1 cellular context compared by ENCODE assay signal in the genomic region with DNA sequence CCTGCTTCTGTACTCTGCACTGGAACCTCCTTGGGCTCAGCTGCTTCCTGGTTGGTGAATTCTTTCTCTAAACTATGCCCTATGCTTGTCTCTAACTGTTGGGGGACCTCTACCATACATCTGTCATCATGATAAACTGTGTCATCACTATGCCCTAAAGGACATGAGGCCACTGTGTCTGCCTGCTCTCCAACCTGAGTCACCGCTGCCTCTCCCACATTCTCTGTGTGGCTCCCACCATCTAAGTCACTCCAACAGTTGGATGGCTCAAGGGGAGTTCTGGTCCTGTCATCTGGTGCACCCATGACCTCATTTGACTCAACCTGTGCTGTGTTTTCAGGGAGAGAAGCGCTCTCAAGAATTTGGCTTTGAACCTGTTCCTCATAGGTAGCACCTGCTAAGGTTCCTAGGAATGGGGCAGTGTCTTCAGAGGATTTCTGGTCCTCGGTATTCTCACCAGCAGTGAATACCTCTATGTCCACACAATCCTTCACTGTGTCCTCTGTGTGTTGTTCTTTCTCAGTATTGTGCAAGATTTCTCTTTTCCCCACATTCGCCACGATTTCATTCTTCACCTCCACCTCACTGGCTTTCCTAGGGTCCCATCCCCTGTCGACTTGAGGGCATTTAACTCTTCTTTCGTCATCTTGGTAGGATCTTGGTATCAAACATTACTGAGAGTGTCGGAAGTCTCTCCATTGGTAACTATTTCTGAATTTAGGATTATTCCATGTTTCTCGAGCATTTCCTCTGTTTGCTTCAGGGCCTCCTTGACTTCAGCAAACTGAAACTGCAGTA.
TF ChIP-seq lines count a peak whose summit lies in the region.
"Not testable (repeated sequence)": the region's sequence is repeated elsewhere in the genome, so short reads cannot be mapped to it uniquely, and the experiment has no call there.

No MANE protein-coding gene starts in this region.

TF ChIP-seq in HepG2, 621 proteins besides CTCF, POLR2A, EP300 and RAD21:
- TF ChIP-seq, protein P1, sequence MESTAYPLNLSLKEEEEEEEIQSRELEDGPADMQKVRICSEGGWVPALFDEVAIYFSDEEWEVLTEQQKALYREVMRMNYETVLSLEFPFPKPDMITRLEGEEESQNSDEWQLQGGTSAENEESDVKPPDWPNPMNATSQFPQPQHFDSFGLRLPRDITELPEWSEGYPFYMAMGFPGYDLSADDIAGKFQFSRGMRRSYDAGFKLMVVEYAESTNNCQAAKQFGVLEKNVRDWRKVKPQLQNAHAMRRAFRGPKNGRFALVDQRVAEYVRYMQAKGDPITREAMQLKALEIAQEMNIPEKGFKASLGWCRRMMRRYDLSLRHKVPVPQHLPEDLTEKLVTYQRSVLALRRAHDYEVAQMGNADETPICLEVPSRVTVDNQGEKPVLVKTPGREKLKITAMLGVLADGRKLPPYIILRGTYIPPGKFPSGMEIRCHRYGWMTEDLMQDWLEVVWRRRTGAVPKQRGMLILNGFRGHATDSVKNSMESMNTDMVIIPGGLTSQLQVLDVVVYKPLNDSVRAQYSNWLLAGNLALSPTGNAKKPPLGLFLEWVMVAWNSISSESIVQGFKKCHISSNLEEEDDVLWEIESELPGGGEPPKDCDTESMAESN (CRISPR knock-in tag; conservative IDR thresholded peaks at IDR 0.05): 0 out of 2 replicates have a peak, but pooled peaks have one; percentile 10
- TF ChIP-seq CREB1 (IDR thresholded peaks at IDR 0.05): 0 out of 2 replicates have a peak, but pooled peaks have one; percentile 4
- not testable (repeated sequence) for TF ChIP-seq CREB1 (CRISPR knock-in tag; IDR thresholded peaks at IDR 0.05)
- TF ChIP-seq FOSL2 (CRISPR knock-in tag; IDR thresholded peaks at IDR 0.05): 0 out of 2 replicates have a peak, but pooled peaks have one; percentile 15
- TF ChIP-seq CEBPB (IDR thresholded peaks at IDR 0.05; ENCODE audit: borderline replicate concordance, low read depth, low read length): peak; percentile 56
- TF ChIP-seq CEBPG (CRISPR knock-in tag; IDR thresholded peaks at IDR 0.05): peak; percentile 46
